Comparison of ENCODE assay signal across 22 cellular contexts in the genomic region with DNA sequence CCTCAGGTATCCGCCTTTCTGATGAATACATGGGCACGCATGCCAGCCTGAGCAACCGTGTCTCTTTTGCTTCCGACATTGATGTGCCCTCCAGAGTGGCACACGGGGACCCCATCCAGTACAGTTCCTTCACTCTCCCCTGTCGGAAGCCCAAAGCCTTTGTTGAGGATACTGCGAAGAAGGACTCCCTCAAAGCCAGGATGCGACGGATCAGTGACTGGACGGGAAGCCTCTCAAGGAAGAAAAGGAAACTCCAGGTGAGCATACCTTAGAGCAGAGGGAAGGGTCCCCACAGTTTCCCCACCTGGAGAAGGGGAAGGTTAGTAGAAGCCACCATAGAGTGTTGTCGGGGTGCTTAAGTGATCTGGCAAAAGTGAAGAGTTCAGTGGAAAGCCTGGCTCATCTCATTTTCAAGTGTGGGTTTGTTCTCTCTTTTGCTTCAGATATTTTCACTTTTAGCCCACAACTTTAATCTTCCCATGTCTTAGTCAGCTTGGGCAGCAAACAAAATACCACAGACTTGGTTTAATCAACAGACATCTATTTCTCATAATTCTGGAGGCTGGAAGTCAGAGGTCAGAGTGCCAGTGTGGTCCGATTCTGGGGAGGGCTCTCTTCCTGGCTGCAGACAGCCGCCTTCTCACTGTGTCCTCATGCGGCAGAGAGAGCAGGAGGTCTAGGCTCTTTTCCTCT.
DNase-seq lines count a peak whose midpoint lies in the region; ATAC-seq lines count a peak whose summit lies in the region.
"Had no signal": no experiment of that assay in that cellular context is flagged by ENCODE, and none has a peak within 500 bp of the region (broad histone marks: within the 10 kb centered on the region; RNA-seq: fewer than 3 reads in every experiment).

No MANE protein-coding gene starts in this region.

- no peak for DNase-seq in activated naive CD4-positive, alpha-beta T cell treated with anti-CD3 and anti-CD28 coated beads for 36 hours
- DNase-seq in activated naive CD4-positive, alpha-beta T cell treated with anti-CD3 and anti-CD28 coated beads, Interleukin-2, amount 50 U/mL, for 16 hours, result no peak
- peak; percentile 61 for DNase-seq in T-helper 2 cell treated with Interferon-gamma antibody and Interleukin-4, amounts not matched to agents 5 μg/mL and 100 μg/mL, for 36 hours (ENCODE audit: low spot score)
- no peak for DNase-seq in central memory CD8-positive, alpha-beta T cell (ENCODE audit: low spot score in 2 of 2)
- DNase-seq in stimulated activated naive CD8-positive, alpha-beta T cell treated with anti-CD3 and anti-CD28 coated beads, Interleukin-15, Interleukin-2, amounts not matched to agents 100 U/mL and 50 U/mL, for 24 hours, result no peak
- DNase-seq in NK-92 treated with Interleukin-12 subunit alpha and Interleukin-12 subunit beta, amount 100 ng/mL, for 24 hours (lab: John Stamatoyannopoulos, UW), result no peak
- no peak for DNase-seq in NCI-H1694 treated with DMSO at 0.1 percent for 48 hours (lab: John Stamatoyannopoulos, UW)
- DNase-seq: activated CD4-positive, CD25-positive, alpha-beta regulatory T cell treated with anti-CD3 and anti-CD28 coated beads, Interleukin-2, amount 50 U/mL, for 72 hours; activated effector memory CD4-positive, alpha-beta T cell treated with anti-CD3 and anti-CD28 coated beads, Interleukin-2, amount 50 U/mL, for 16 hours; body of pancreas; CD4-positive, alpha-beta memory T cell; colonic mucosa; heart left ventricle; immature natural killer cell; MG63; NCI-H1694; NCI-H226; retina; stimulated activated naive CD4-positive, alpha-beta T cell; T1000 had no signal

- CTCF ChIA-PET in activated naive CD4-positive, alpha-beta T cell treated with anti-CD3 and anti-CD28 coated beads for 36 hours (lab: Charles Lee), result no interaction called here

- H3K36me3 Mint-ChIP-seq in activated naive CD4-positive, alpha-beta T cell treated with anti-CD3 and anti-CD28 coated beads for 36 hours (ENCODE audit: low read depth), result peaks cover 1% of the 10 kb centered on the region
- H3K36me3 Mint-ChIP-seq in T-helper 2 cell treated with Interferon-gamma antibody and Interleukin-4, amounts not matched to agents 5 μg/mL and 100 μg/mL, for 36 hours (ENCODE audit: low read depth), result peaks cover 5% of the 10 kb centered on the region
- H3K36me3 Mint-ChIP-seq in central memory CD8-positive, alpha-beta T cell (ENCODE audit: insufficient read depth), result peaks cover 1% of the 10 kb centered on the region
- H3K36me3 Mint-ChIP-seq: CD4-positive, alpha-beta memory T cell; immature natural killer cell had no signal

- no peaks in the 10 kb centered on the region for H3K9me3 Mint-ChIP-seq in activated naive CD4-positive, alpha-beta T cell treated with anti-CD3 and anti-CD28 coated beads for 36 hours
- H3K9me3 Mint-ChIP-seq in T-helper 2 cell treated with Interferon-gamma antibody and Interleukin-4, amounts not matched to agents 5 μg/mL and 100 μg/mL, for 36 hours, result no peaks in the 10 kb centered on the region
- no peaks in the 10 kb centered on the region for H3K9me3 Mint-ChIP-seq in central memory CD8-positive, alpha-beta T cell
- H3K9me3 Mint-ChIP-seq: CD4-positive, alpha-beta memory T cell; immature natural killer cell had no signal

- H3K27ac Mint-ChIP-seq in activated naive CD4-positive, alpha-beta T cell treated with anti-CD3 and anti-CD28 coated beads for 36 hours, result peak overlapping the region; percentile 1
- peak overlapping the region; percentile 78 for H3K27ac Mint-ChIP-seq in T-helper 2 cell treated with Interferon-gamma antibody and Interleukin-4, amounts not matched to agents 5 μg/mL and 100 μg/mL, for 36 hours
- peak overlapping the region; percentile 61 for H3K27ac Mint-ChIP-seq in central memory CD8-positive, alpha-beta T cell (ENCODE audit: low read depth)

- intact Hi-C loops in activated naive CD4-positive, alpha-beta T cell treated with anti-CD3 and anti-CD28 coated beads for 36 hours (cut with micrococcal nuclease), result loop anchor here (1.0 kb wide), 1 partner anchor 41 kb away; no protein-coding TSS in a partner anchor

- no peaks in the 10 kb centered on the region for H3K27me3 Mint-ChIP-seq in activated naive CD4-positive, alpha-beta T cell treated with anti-CD3 and anti-CD28 coated beads for 36 hours (ENCODE audit: low read depth)
- H3K27me3 Mint-ChIP-seq in T-helper 2 cell treated with Interferon-gamma antibody and Interleukin-4, amounts not matched to agents 5 μg/mL and 100 μg/mL, for 36 hours (ENCODE audit: low read depth), result no peaks in the 10 kb centered on the region
- H3K27me3 Mint-ChIP-seq in central memory CD8-positive, alpha-beta T cell, result no peaks in the 10 kb centered on the region

- peaks cover 23% of the 10 kb centered on the region for H3K4me1 Mint-ChIP-seq in activated naive CD4-positive, alpha-beta T cell treated with anti-CD3 and anti-CD28 coated beads for 36 hours (ENCODE audit: low read depth)
- H3K4me1 Mint-ChIP-seq in T-helper 2 cell treated with Interferon-gamma antibody and Interleukin-4, amounts not matched to agents 5 μg/mL and 100 μg/mL, for 36 hours (ENCODE audit: low read depth), result peaks cover 19% of the 10 kb centered on the region
- peaks cover 7% of the 10 kb centered on the region for H3K4me1 Mint-ChIP-seq in central memory CD8-positive, alpha-beta T cell
- H3K4me1 Mint-ChIP-seq: immature natural killer cell had no signal

- H3K4me3 Mint-ChIP-seq in activated naive CD4-positive, alpha-beta T cell treated with anti-CD3 and anti-CD28 coated beads for 36 hours, result no peak overlapping the region
- peak overlapping the region; percentile 34 for H3K4me3 Mint-ChIP-seq in T-helper 2 cell treated with Interferon-gamma antibody and Interleukin-4, amounts not matched to agents 5 μg/mL and 100 μg/mL, for 36 hours
- peak overlapping the region; percentile 14 for H3K4me3 Mint-ChIP-seq in central memory CD8-positive, alpha-beta T cell

- no peak for ATAC-seq in central memory CD8-positive, alpha-beta T cell (replicated peaks; ENCODE audit: extremely low read depth, poor library complexity, severe bottlenecking)
- peak; percentile 67 for ATAC-seq in stimulated activated naive CD8-positive, alpha-beta T cell treated with anti-CD3 and anti-CD28 coated beads, Interleukin-15, Interleukin-2, amounts not matched to agents 100 U/mL and 50 U/mL, for 24 hours
- ATAC-seq: body of pancreas, GM12878, heart left ventricle, HepG2 had no signal

Comparison
In these comparisons a context has a peak if more than half of its experiments do, and no peak if none do; other contexts are left out.
1. H3K27ac Mint-ChIP-seq: peak in every context shown above with its lines; median percentile 78 in T-helper 2 cell treated with Interferon-gamma antibody and Interleukin-4, amounts not matched to agents 5 μg/mL and 100 μg/mL, for 36 hours; 61 in central memory CD8-positive, alpha-beta T cell; 1 in activated naive CD4-positive, alpha-beta T cell treated with anti-CD3 and anti-CD28 coated beads for 36 hours.